Comparison of ENCODE assay signal across 15 cellular contexts in genomic region chrX:150504399-150505186, GRCh38.
DNase-seq lines count a peak whose midpoint lies in the region; ATAC-seq and TF ChIP-seq lines count a peak whose summit lies in the region.
"Had no signal": no experiment of that assay in that cellular context is flagged by ENCODE, and none has a peak within 500 bp of the region (broad histone marks: within the 10 kb centered on the region; RNA-seq: fewer than 3 reads in every experiment).

No MANE protein-coding gene starts in this region.

- H3K36me3 Mint-ChIP-seq in immature natural killer cell: no peaks in the 10 kb centered on the region

- H3K27ac Mint-ChIP-seq in immature natural killer cell: no peak overlapping the region
- H3K27ac Mint-ChIP-seq: CD4-positive, alpha-beta T cell; nephron progenitor cell had no signal

- H3K4me1 Mint-ChIP-seq in immature natural killer cell: no peaks in the 10 kb centered on the region

- no peaks in the 10 kb centered on the region for H3K36me3 ChIP-seq in WERI-Rb-1
- H3K36me3 ChIP-seq: colonic mucosa, vagina had no signal

- H3K4me1 ChIP-seq in foreskin keratinocyte: no peaks in the 10 kb centered on the region

- peaks cover 0 to 3% (median 3%) of the 10 kb centered on the region in 3 donors for H3K27me3 Mint-ChIP-seq in immature natural killer cell (ENCODE audit: low read depth in 3 of 3)
- H3K27me3 Mint-ChIP-seq: CD4-positive, alpha-beta T cell had no signal

- H3K9me3 ChIP-seq in WERI-Rb-1 (ENCODE audit: severe bottlenecking): no peaks in the 10 kb centered on the region
- H3K9me3 ChIP-seq: colonic mucosa, vagina had no signal

- H3K4me3 ChIP-seq in WERI-Rb-1 (ENCODE audit: low read depth, low read length): no peak overlapping the region
- H3K4me3 ChIP-seq: colonic mucosa, vagina had no signal

- H3K27ac ChIP-seq in WERI-Rb-1: no peak overlapping the region
- H3K27ac ChIP-seq in foreskin keratinocyte: no peak overlapping the region
- H3K27ac ChIP-seq: colonic mucosa, vagina had no signal

- ATAC-seq in foreskin keratinocyte (peak; percentile 16), HG02759 (IDR thresholded peaks at IDR 0.05; ENCODE audit: unreplicated experiment) (no peak), HG03039 (IDR thresholded peaks at IDR 0.05; ENCODE audit: unreplicated experiment) (no peak)

- peaks cover 14% of the 10 kb centered on the region for H3K27me3 ChIP-seq in WERI-Rb-1 (ENCODE audit: insufficient read depth, low read depth, severe bottlenecking)
- no peaks in the 10 kb centered on the region for H3K27me3 ChIP-seq in foreskin keratinocyte
- H3K27me3 ChIP-seq: colonic mucosa, vagina had no signal

- H3K4me3 Mint-ChIP-seq in immature natural killer cell: no peak overlapping the region
- H3K4me3 Mint-ChIP-seq: CD4-positive, alpha-beta T cell; nephron progenitor cell had no signal

- H3K9me3 Mint-ChIP-seq in immature natural killer cell: no peaks in the 10 kb centered on the region
- H3K9me3 Mint-ChIP-seq: CD4-positive, alpha-beta T cell had no signal

- DNase-seq in ELR (ENCODE audit: low read depth): peak; percentile 36
- DNase-seq in WERI-Rb-1: peak; percentile 41
- no peak for DNase-seq in foreskin keratinocyte
- DNase-seq in retina: peak; percentile 15
- no peak for DNase-seq in immature natural killer cell
- no peak for DNase-seq in ecto neural progenitor cell (ENCODE audit: low spot score)
- DNase-seq: activated T-cell treated with anti-CD3 and anti-CD28 coated beads, Interleukin-2, amount 50 U/mL, for 1 hour; CD4-positive, alpha-beta T cell; NCI-H1417 treated with DMSO at 0.1 percent for 48 hours; nephron progenitor cell; T1000 had no signal

- TF ChIP-seq CTCF in WERI-Rb-1 (IDR thresholded peaks at IDR 0.05; ENCODE audit: low read depth, low read length) (peak; percentile 65), foreskin keratinocyte (conservative IDR thresholded peaks at IDR 0.05) (no peak)

Comparison
In these comparisons a context has a peak if more than half of its experiments do, and no peak if none do; other contexts are left out.
1. DNase-seq: peak in ELR (single experiment), WERI-Rb-1 (single experiment) and retina (single experiment); none in foreskin keratinocyte (0 of 2), immature natural killer cell (0 of 3) and ecto neural progenitor cell (single experiment).